Comparison of ENCODE assay signal across 13 cellular contexts in genomic region chr22:29302681-29303465, GRCh38. TPM values are rescaled to one million over a fixed set of nuclear protein-coding genes. Genes with fewer than 3 reads are reported as not detected.
DNase-seq lines count a peak whose midpoint lies in the region; ATAC-seq, FAIRE-seq and TF ChIP-seq lines count a peak whose summit lies in the region.
"Had no signal": no experiment of that assay in that cellular context is flagged by ENCODE, and none has a peak within 500 bp of the region (broad histone marks: within the 10 kb centered on the region; RNA-seq: fewer than 3 reads in every experiment).

No MANE protein-coding gene starts in this region.

- no peaks in the 10 kb centered on the region; the same call in none of the 2 replicates for H3K36me3 ChIP-seq in Caco-2 (ENCODE audit: control insufficient read depth, insufficient read depth, low read length)
- peaks cover 26 to 34% of the 10 kb centered on the region in 2 donors for H3K36me3 ChIP-seq in duodenal mucosa (ENCODE audit: control insufficient read depth in 1 of 2, insufficient read depth in 2 of 2, low read length in 2 of 2)
- peaks cover 24% of the 10 kb centered on the region for H3K36me3 ChIP-seq in rectal smooth muscle tissue (ENCODE audit: control insufficient read depth, insufficient read depth, low read length)

- H3K9ac ChIP-seq in duodenal mucosa (ENCODE audit: low read depth in 1 of 2, low read length in 2 of 2) (peak overlapping the region; percentile 15 to 30), rectal smooth muscle tissue (ENCODE audit: low read length) (no peak overlapping the region)

- no peaks in the 10 kb centered on the region for H3K4me1 ChIP-seq in Caco-2
- H3K4me1 ChIP-seq in duodenal mucosa (ENCODE audit: control insufficient read depth in 1 of 2, insufficient read depth in 2 of 2, low read length in 2 of 2): peaks cover 29 to 35% of the 10 kb centered on the region in 2 donors
- H3K4me1 ChIP-seq in rectal smooth muscle tissue (ENCODE audit: control insufficient read depth, insufficient read depth, low read length): peaks cover 11% of the 10 kb centered on the region

- H3K4me3 ChIP-seq in Caco-2 (ENCODE audit: low read depth, low read length) (no peak overlapping the region), duodenal mucosa (ENCODE audit: low read depth in 1 of 2, low read length in 2 of 2) (peak overlapping the region in 1 of 2 donors; percentile 6), rectal smooth muscle tissue (ENCODE audit: low read length) (no peak overlapping the region)
- H3K4me3 ChIP-seq: lung had no signal

- no peaks in the 10 kb centered on the region for H3K9me3 Mint-ChIP-seq in Caco-2 (ENCODE audit: unreplicated experiment)
- H3K9me3 Mint-ChIP-seq: activated naive CD8-positive, alpha-beta T cell treated with anti-CD3 and anti-CD28 coated beads for 36 hours had no signal

- no peak overlapping the region for H3K4me3 Mint-ChIP-seq in Caco-2 (ENCODE audit: unreplicated experiment)
- H3K4me3 Mint-ChIP-seq: activated naive CD8-positive, alpha-beta T cell treated with anti-CD3 and anti-CD28 coated beads for 36 hours had no signal

- BruUV-seq in Caco-2 (replicated peaks; lab: Mats Ljungman, UMichigan): no TSS peak

- no peaks in the 10 kb centered on the region for H3K9me3 ChIP-seq in Caco-2
- no peaks in the 10 kb centered on the region for H3K9me3 ChIP-seq in duodenal mucosa (ENCODE audit: control insufficient read depth in 1 of 2, low read length in 2 of 2)

- H3K27me3 Mint-ChIP-seq in Caco-2 (ENCODE audit: insufficient read depth, unreplicated experiment): no peaks in the 10 kb centered on the region

- H3K27me3 ChIP-seq in Caco-2 (replicated peaks; ENCODE audit: control insufficient read depth, insufficient read depth, low read length) (no peaks in the 10 kb centered on the region), duodenal mucosa (ENCODE audit: control insufficient read depth in 1 of 2, insufficient read depth in 2 of 2, low read length in 2 of 2) (no peaks in the 10 kb centered on the region), rectal smooth muscle tissue (ENCODE audit: control insufficient read depth, insufficient read depth, low read length) (no peaks in the 10 kb centered on the region)

- ATAC-seq in HG02642 (IDR thresholded peaks at IDR 0.05; ENCODE audit: poor library complexity, unreplicated experiment): no peak
- no peak for ATAC-seq in GM21737 (IDR thresholded peaks at IDR 0.05; ENCODE audit: unreplicated experiment)

- DNase-seq in Caco-2 (peak; percentile 45 to 50), HT-29 (ENCODE audit: low spot score) (peak; percentile 52), GM19239 (ENCODE audit: insufficient read length, low spot score) (no peak)
- DNase-seq: activated naive CD8-positive, alpha-beta T cell treated with anti-CD3 and anti-CD28 coated beads for 36 hours; glutamatergic neuron; MM.1S; NCI-H774; T-helper 1 cell had no signal

- peaks cover 56% of the 10 kb centered on the region for H3K36me3 Mint-ChIP-seq in Caco-2 (ENCODE audit: insufficient read depth, unreplicated experiment)

- CTCF ChIA-PET in Caco-2 (lab: Charles Lee): interaction anchor here (0.8 kb wide), 1 partner anchor 18 kb away, joined by 3 read pairs; no protein-coding TSS in a partner anchor

- H3K27ac ChIP-seq in duodenal mucosa (ENCODE audit: low read depth, low read length) (peak overlapping the region; percentile 57), rectal smooth muscle tissue (ENCODE audit: low read depth, low read length) (peak overlapping the region; percentile 40)

- FAIRE-seq in GM19239 (lab: Jason Lieb, UNC): no peak

- POLR2A ChIA-PET in Caco-2 (lab: Charles Lee): interaction anchor here (0.5 kb wide), 1 partner anchor 68 kb away, joined by 5 read pairs; no protein-coding TSS in a partner anchor

- intact Hi-C loops in Caco-2 (cut with micrococcal nuclease; ENCODE audit: unreplicated experiment): loop anchor here (10.0 kb wide), 1 partner anchor 222 kb away; no protein-coding TSS in a partner anchor

- no peak overlapping the region for H3K27ac Mint-ChIP-seq in Caco-2 (ENCODE audit: unreplicated experiment)

- peak in 1 of 2 experiments; percentile 10 for TF ChIP-seq CTCF in Caco-2 (IDR thresholded peaks at IDR 0.05; ENCODE audit: insufficient read depth in 1 of 2, low read depth in 1 of 2, low read length in 1 of 2, severe bottlenecking in 1 of 2, unreplicated experiment in 1 of 2)

- no peaks in the 10 kb centered on the region for H3K4me1 Mint-ChIP-seq in Caco-2 (ENCODE audit: low read depth, unreplicated experiment)

RNA-seq across cellular contexts. Expression of gene GAS2L1, which starts 3.6 kb away (rescaled TPM):
- 20.4 and 21.1 TPM in 2 replicates for total RNA-seq in Caco-2 (2022)
- total RNA-seq in HT-29 (2014; rRNA removed; shearing (Covaris generic)): 23.7 and 25.2 TPM in 2 replicates

RNA-seq across cellular contexts. Expression of gene RASL10A, which starts 12.6 kb away (rescaled TPM):
- 1.1 and 1.8 TPM in 2 replicates for total RNA-seq in Caco-2 (2022)
- total RNA-seq in HT-29 (2014; rRNA removed; shearing (Covaris generic)): 0.99 and 2.1 TPM in 2 replicates

RNA-seq across cellular contexts. Expression of gene EWSR1, which starts 34.8 kb away (rescaled TPM):
- 343 and 358 TPM in 2 replicates for total RNA-seq in Caco-2 (2022)
- 372 TPM in 2 replicates for total RNA-seq in HT-29 (2014; rRNA removed; shearing (Covaris generic))

RNA-seq across cellular contexts. Expression of gene RHBDD3, which starts 35.1 kb away (rescaled TPM):
- total RNA-seq in Caco-2 (2022): 47.7 and 49.6 TPM in 2 replicates
- 60.8 and 72.4 TPM in 2 replicates for total RNA-seq in HT-29 (2014; rRNA removed; shearing (Covaris generic))
